Comparison of ENCODE assay signal across 16 cellular contexts in genomic region chr6:11331136-11331535, GRCh38.
DNase-seq lines count a peak whose midpoint lies in the region; ATAC-seq, FAIRE-seq and TF ChIP-seq lines count a peak whose summit lies in the region.
"Had no signal": no experiment of that assay in that cellular context is flagged by ENCODE, and none has a peak within 500 bp of the region (broad histone marks: within the 10 kb centered on the region; RNA-seq: fewer than 3 reads in every experiment).

No MANE protein-coding gene starts in this region.

- no peaks in the 10 kb centered on the region for H3K79me2 ChIP-seq in K562 (ENCODE audit: control insufficient read depth, insufficient read depth, low read length)

- 0% methylated on average over 5 of the region's 6 CpGs for WGBS in K562 (ENCODE audit: insufficient coverage, low coverage, missing lambda C conversion rate)

- no peak for DNase-seq in activated CD4-positive, alpha-beta T cell treated with anti-CD3 and anti-CD28 coated beads, Interleukin-2, amount 10 ng/mL, durations not matched to agents 24 days and 14 days
- no peak for DNase-seq in activated CD4-positive, alpha-beta T cell treated with anti-CD3 and anti-CD28 coated beads, Interleukin-2, amount 50 U/mL, for 48 hours
- DNase-seq in NB4 (ENCODE audit: low read depth) (peak; percentile 50), K562 (ENCODE audit: extremely low read depth in 1 of 4, low spot score in 3 of 4) (no peak), amygdala (lab: John Stamatoyannopoulos, UW) (no peak), NCI-H1694 treated with DMSO at 0.1 percent for 48 hours (lab: John Stamatoyannopoulos, UW) (no peak)
- DNase-seq in stimulated activated naive B cell treated with anti-CD40 and anti-IgM and Interleukin-4, amounts not matched to agents 10 μg/mL and 1 μg/mL and 100 μg/mL, for 72 hours: no peak
- DNase-seq: activated CD4-positive, CD25-positive, alpha-beta regulatory T cell treated with anti-CD3 and anti-CD28 coated beads, Interleukin-2, amount 50 U/mL, for 72 hours; NCI-H1436 treated with DMSO at 0.1 percent for 48 hours; NCI-H446; retina; SK-N-SH; stimulated activated CD4-positive, alpha-beta T cell treated with anti-CD3 and anti-CD28 coated beads, Interleukin-1b, Interleukin-23, amount 100 ng/mL, for 48 hours had no signal

- no peak for FAIRE-seq in K562 (lab: Jason Lieb, UNC)

- TF ChIP-seq RAD21 in K562 (CRISPR knock-in tag; conservative IDR thresholded peaks at IDR 0.05 in 1 of 2, IDR thresholded peaks at IDR 0.05 in 1 of 2): no peak

- BruUV-seq in K562 (replicated peaks; lab: Mats Ljungman, UMichigan): no TSS peak

- H3K4me1 Mint-ChIP-seq in activated CD4-positive, alpha-beta T cell treated with anti-CD3 and anti-CD28 coated beads, Interleukin-2, amount 10 ng/mL, durations not matched to agents 24 days and 14 days: peaks cover 73% of the 10 kb centered on the region
- peaks cover 63 to 94% of the 10 kb centered on the region in 2 donors for H3K4me1 Mint-ChIP-seq in stimulated activated naive B cell treated with anti-CD40 and anti-IgM and Interleukin-4, amounts not matched to agents 10 μg/mL and 1 μg/mL and 100 μg/mL, for 72 hours

- H3K4me3 ChIP-seq in NB4 (ENCODE audit: low read depth, low read length) (no peak overlapping the region), K562 (no peak overlapping the region)
- H3K4me3 ChIP-seq: body of pancreas had no signal

- peaks cover 0 to 17% of the 10 kb centered on the region in 2 experiments; a peak in 1 of 5 replicates for H3K27me3 ChIP-seq in K562 (ENCODE audit: control insufficient read depth in 2 of 2, insufficient read depth in 2 of 2, low read length in 2 of 2)
- H3K27me3 ChIP-seq: body of pancreas had no signal

- POLR2A ChIA-PET in K562 (lab: Yijun Ruan, JAX): no interaction called here

- in situ Hi-C loops in K562 (cut with MboI): no loop called here

- peak overlapping the region; percentile 88 for H3K27ac Mint-ChIP-seq in activated CD4-positive, alpha-beta T cell treated with anti-CD3 and anti-CD28 coated beads, Interleukin-2, amount 10 ng/mL, durations not matched to agents 24 days and 14 days
- peak overlapping the region; percentile 85 for H3K27ac Mint-ChIP-seq in stimulated activated naive B cell treated with anti-CD40 and anti-IgM and Interleukin-4, amounts not matched to agents 10 μg/mL and 1 μg/mL and 100 μg/mL, for 72 hours

- H2AFZ ChIP-seq in K562 (ENCODE audit: low read depth, low read length): no peak overlapping the region

- ATAC-seq in K562: no peak
- ATAC-seq in stimulated activated naive B cell treated with anti-CD40 and anti-IgM and Interleukin-4, amounts not matched to agents 10 μg/mL and 1 μg/mL and 100 μg/mL, for 72 hours (replicated peaks): peak; percentile 44 to 45
- no peak for ATAC-seq in GM19324 (IDR thresholded peaks at IDR 0.05; ENCODE audit: low FRiP score, unreplicated experiment)

- H3K9me3 ChIP-seq in K562 (replicated peaks; ENCODE audit: control insufficient read depth, insufficient read depth, low read depth, low read length): no peaks in the 10 kb centered on the region
- H3K9me3 ChIP-seq: body of pancreas, SK-N-SH had no signal

- H3K9me3 Mint-ChIP-seq in activated CD4-positive, alpha-beta T cell treated with anti-CD3 and anti-CD28 coated beads, Interleukin-2, amount 10 ng/mL, durations not matched to agents 24 days and 14 days: peaks cover 27% of the 10 kb centered on the region
- no peaks in the 10 kb centered on the region for H3K9me3 Mint-ChIP-seq in stimulated activated naive B cell treated with anti-CD40 and anti-IgM and Interleukin-4, amounts not matched to agents 10 μg/mL and 1 μg/mL and 100 μg/mL, for 72 hours
- H3K9me3 Mint-ChIP-seq: nephron had no signal

- TF ChIP-seq POLR2A in NB4 (IDR thresholded peaks at IDR 0.05; ENCODE audit: extremely low read depth, insufficient read length) (no peak), K562 (conservative IDR thresholded peaks at IDR 0.05) (no peak)

- H3K36me3 ChIP-seq in K562 (ENCODE audit: control insufficient read depth, insufficient read depth, low read length): no peaks in the 10 kb centered on the region

- TF ChIP-seq CTCF in NB4 (IDR thresholded peaks at IDR 0.05; ENCODE audit: low read depth, low read length): no peak
- no peak for TF ChIP-seq CTCF in K562 (IDR thresholded peaks at IDR 0.05 in 2 of 3, conservative IDR thresholded peaks at IDR 0.05 in 1 of 3; ENCODE audit: insufficient read depth in 2 of 3, low read depth in 1 of 3, low read length in 3 of 3)

- no peaks in the 10 kb centered on the region for H3K9me1 ChIP-seq in K562 (ENCODE audit: control insufficient read depth, insufficient read depth, low read length)

- no peaks in the 10 kb centered on the region for H3K27me3 Mint-ChIP-seq in activated CD4-positive, alpha-beta T cell treated with anti-CD3 and anti-CD28 coated beads, Interleukin-2, amount 10 ng/mL, durations not matched to agents 24 days and 14 days
- H3K27me3 Mint-ChIP-seq in stimulated activated naive B cell treated with anti-CD40 and anti-IgM and Interleukin-4, amounts not matched to agents 10 μg/mL and 1 μg/mL and 100 μg/mL, for 72 hours: no peaks in the 10 kb centered on the region

- intact Hi-C loops in activated CD4-positive, alpha-beta T cell treated with anti-CD3 and anti-CD28 coated beads, Interleukin-2, amount 10 ng/mL, durations not matched to agents 24 days and 14 days (cut with micrococcal nuclease): no loop called here
- intact Hi-C loops in K562 (cut with micrococcal nuclease): no loop called here

- no peaks in the 10 kb centered on the region for H3K4me1 ChIP-seq in K562 (replicated peaks in 1 of 2; ENCODE audit: control insufficient read depth in 2 of 2, insufficient read depth in 2 of 2, low read length in 2 of 2)

- no peak for TF ChIP-seq EP300 in K562 (IDR thresholded peaks at IDR 0.05; ENCODE audit: low read length)

- H3K9ac ChIP-seq in K562 (ENCODE audit: insufficient read depth in 1 of 2, low read depth in 2 of 2, low read length in 2 of 2): no peak overlapping the region
- H3K9ac ChIP-seq: SK-N-SH had no signal

- H3K4me2 ChIP-seq in K562 (ENCODE audit: insufficient read depth, low read length): no peak overlapping the region
- H3K4me2 ChIP-seq: SK-N-SH had no signal

- H3K4me3 Mint-ChIP-seq in activated CD4-positive, alpha-beta T cell treated with anti-CD3 and anti-CD28 coated beads, Interleukin-2, amount 10 ng/mL, durations not matched to agents 24 days and 14 days: peak overlapping the region; percentile 46
- H3K4me3 Mint-ChIP-seq in stimulated activated naive B cell treated with anti-CD40 and anti-IgM and Interleukin-4, amounts not matched to agents 10 μg/mL and 1 μg/mL and 100 μg/mL, for 72 hours: peak overlapping the region; percentile 54 to 68
- H3K4me3 Mint-ChIP-seq: nephron had no signal

- H3K36me3 Mint-ChIP-seq in activated CD4-positive, alpha-beta T cell treated with anti-CD3 and anti-CD28 coated beads, Interleukin-2, amount 10 ng/mL, durations not matched to agents 24 days and 14 days (ENCODE audit: low read depth): peaks cover 57% of the 10 kb centered on the region
- peaks cover 22 to 44% of the 10 kb centered on the region in 2 donors for H3K36me3 Mint-ChIP-seq in stimulated activated naive B cell treated with anti-CD40 and anti-IgM and Interleukin-4, amounts not matched to agents 10 μg/mL and 1 μg/mL and 100 μg/mL, for 72 hours

- CTCF ChIA-PET in K562 (lab: Yijun Ruan, JAX; ENCODE audit: low intra/inter-chr PET ratio): no interaction called here

- H4K20me1 ChIP-seq in K562 (replicated peaks; ENCODE audit: control insufficient read depth, insufficient read depth, low read length): no peaks in the 10 kb centered on the region

- H3K27ac ChIP-seq in K562 (ENCODE audit: extremely low read depth, low read depth, low read length): no peak overlapping the region

TF ChIP-seq in K562, 482 proteins besides CTCF, POLR2A, EP300 and RAD21:
- peak; percentile 67; the same call in 1 of the 2 replicates for TF ChIP-seq VEZF1 (CRISPR knock-in tag; IDR thresholded peaks at IDR 0.05)
- no peak for TF ChIP-seq ZBTB9 (CRISPR knock-in tag; IDR thresholded peaks at IDR 0.05)

Comparison
In these comparisons a context has a peak if more than half of its experiments do, and no peak if none do; other contexts are left out.
1. ATAC-seq: peak in stimulated activated naive B cell treated with anti-CD40 and anti-IgM and Interleukin-4, amounts not matched to agents 10 μg/mL and 1 μg/mL and 100 μg/mL, for 72 hours (2 of 2); none in K562 (single experiment) and GM19324 (single experiment).